9 cellular contexts compared by ENCODE assay signal in genomic region chr19:570814-571126, GRCh38. TPM values are rescaled to one million over a fixed set of nuclear protein-coding genes. Genes with fewer than 3 reads are reported as not detected.
DNase-seq lines count a peak whose midpoint lies in the region; ATAC-seq and TF ChIP-seq lines count a peak whose summit lies in the region.
"Not testable (repeated sequence)": the region's sequence is repeated elsewhere in the genome, so short reads cannot be mapped to it uniquely, and the experiment has no call there.
"Had no signal": no experiment of that assay in that cellular context is flagged by ENCODE, and none has a peak within 500 bp of the region (broad histone marks: within the 10 kb centered on the region; RNA-seq: fewer than 3 reads in every experiment).

No MANE protein-coding gene starts in this region.

- not testable (repeated sequence) for BruUV-seq in PC-3 (replicated peaks; lab: Mats Ljungman, UMichigan)

- not testable (repeated sequence) for H3K9me3 Mint-ChIP-seq in CD8-positive, alpha-beta T cell; activated naive CD4-positive, alpha-beta T cell treated with anti-CD3 and anti-CD28 coated beads, Interleukin-2, amount 50 U/mL, for 24 hours

- not testable (repeated sequence) for H2AK5ac ChIP-seq in mesendoderm (ENCODE audit: low read length)

- H3K9ac ChIP-seq in PC-3 (ENCODE audit: low read length), result peak overlapping the region; percentile 64
- peak overlapping the region; percentile 70 for H3K9ac ChIP-seq in mesendoderm (ENCODE audit: low read length)

- peak overlapping the region; percentile 86 for H3K4me2 ChIP-seq in PC-3 (ENCODE audit: low read length)
- H3K4me2 ChIP-seq in mesendoderm (ENCODE audit: low read length), result peak overlapping the region; percentile 97

- H3K27ac ChIP-seq in CD8-positive, alpha-beta T cell (ENCODE audit: low read depth, low read length), result peak overlapping the region; percentile 86
- H3K27ac ChIP-seq in PC-3 (ENCODE audit: low read length) (peak overlapping the region; percentile 44), esophagus muscularis mucosa (replicated peaks in 1 of 4) (peak overlapping the region in 3 of 4 donors; percentile 81 to 93 (median 92)), mesendoderm (ENCODE audit: low read depth, low read length) (peak overlapping the region; percentile 35), skin epidermis (peak overlapping the region in 19 of 21 experiments; percentile 48 to 98 (median 85))

- peaks cover 21% of the 10 kb centered on the region for H3K4me1 ChIP-seq in CD8-positive, alpha-beta T cell (ENCODE audit: insufficient read depth, low read length)
- H3K4me1 ChIP-seq in PC-3 (ENCODE audit: insufficient read depth, low read length); mesendoderm (ENCODE audit: control insufficient read depth, low read depth, low read length): not testable (repeated sequence)
- peaks cover 33 to 43% (median 41%) of the 10 kb centered on the region in 4 donors for H3K4me1 ChIP-seq in esophagus muscularis mucosa

- not testable (repeated sequence) for H3K36me3 Mint-ChIP-seq in CD8-positive, alpha-beta T cell; activated naive CD4-positive, alpha-beta T cell treated with anti-CD3 and anti-CD28 coated beads, Interleukin-2, amount 50 U/mL, for 24 hours

- H2BK5ac ChIP-seq in mesendoderm (ENCODE audit: low read length), result not testable (repeated sequence)

- H3K9me3 ChIP-seq in CD8-positive, alpha-beta T cell (ENCODE audit: low read length); PC-3 (ENCODE audit: low read length); esophagus muscularis mucosa: not testable (repeated sequence)

- intact Hi-C loops in CD8-positive, alpha-beta T cell (cut with DNase I, micrococcal nuclease), result loop anchor here in 1 of 2 experiments (1.0 kb wide), 1 partner anchor 26 kb away; the partner anchor contains the start of gene GZMM
- intact Hi-C loops in PC-3 (cut with micrococcal nuclease), result loop anchor here (10.0 kb wide), 1 partner anchor 64 kb away; the partner anchor contains the start of genes FGF22 and POLRMT
- intact Hi-C loops in esophagus muscularis mucosa (cut with DNase I), result not testable (repeated sequence)

- not testable (repeated sequence) for DNase-seq in CD8-positive, alpha-beta T cell; PC-3; esophagus muscularis mucosa (ENCODE audit: extremely low spot score); mesendoderm

- 18% methylated on average over 18 of the region's 19 CpGs for whole genome bisulfite sequencing in esophagus muscularis mucosa
- no CpG with 5 or more reads among the region's 19 CpGs for WGBS in mesendoderm (ENCODE audit: extremely low coverage, insufficient coverage, low lambda C conversion rate)

- H3F3A ChIP-seq in PC-3 (ENCODE audit: low read length, unreplicated experiment), result not testable (repeated sequence)

- H3K18ac ChIP-seq in mesendoderm (ENCODE audit: low read length), result not testable (repeated sequence)

- H3K4me3 Mint-ChIP-seq in CD8-positive, alpha-beta T cell, result peak overlapping the region; percentile 89
- H3K4me3 Mint-ChIP-seq in activated naive CD4-positive, alpha-beta T cell treated with anti-CD3 and anti-CD28 coated beads, Interleukin-2, amount 50 U/mL, for 24 hours, result peak overlapping the region; percentile 90

- peak overlapping the region; percentile 89 for H3K23ac ChIP-seq in mesendoderm (ENCODE audit: low read length)

- not testable (repeated sequence) for TF ChIP-seq EP300 in esophagus muscularis mucosa (IDR thresholded peaks at IDR 0.05)

- not testable (repeated sequence) for TF ChIP-seq CTCF in CD8-positive, alpha-beta T cell (IDR thresholded peaks at IDR 0.05); PC-3 (conservative IDR thresholded peaks at IDR 0.05; ENCODE audit: low read depth, low read length); esophagus muscularis mucosa (IDR thresholded peaks at IDR 0.05)

- H3K79me2 ChIP-seq in PC-3 (ENCODE audit: low read length), result peaks cover 33% of the 10 kb centered on the region
- H3K79me2 ChIP-seq in mesendoderm (ENCODE audit: control insufficient read depth, insufficient read depth, low read length), result peaks cover 30% of the 10 kb centered on the region

- peaks cover 23% of the 10 kb centered on the region for H4K20me1 ChIP-seq in PC-3 (ENCODE audit: low read length)

- peak overlapping the region; percentile 96 for H3K27ac Mint-ChIP-seq in CD8-positive, alpha-beta T cell
- peak overlapping the region; percentile 94 for H3K27ac Mint-ChIP-seq in activated naive CD4-positive, alpha-beta T cell treated with anti-CD3 and anti-CD28 coated beads, Interleukin-2, amount 50 U/mL, for 24 hours

- H3K4me1 Mint-ChIP-seq in CD8-positive, alpha-beta T cell (ENCODE audit: low read depth), result peaks cover 30% of the 10 kb centered on the region
- H3K4me1 Mint-ChIP-seq in activated naive CD4-positive, alpha-beta T cell treated with anti-CD3 and anti-CD28 coated beads, Interleukin-2, amount 50 U/mL, for 24 hours, result peaks cover 27% of the 10 kb centered on the region

- POLR2A ChIA-PET in CD8-positive, alpha-beta T cell (lab: Charles Lee); PC-3 (lab: Charles Lee; ENCODE audit: unreplicated experiment): not testable (repeated sequence)

- ATAC-seq in CD8-positive, alpha-beta T cell, result peak; percentile 24
- not testable (repeated sequence) for ATAC-seq in PC-3

- not testable (repeated sequence) for H4K8ac ChIP-seq in mesendoderm (ENCODE audit: low read depth, low read length)

- not testable (repeated sequence) for H3K36me3 ChIP-seq in CD8-positive, alpha-beta T cell (ENCODE audit: insufficient read depth, low read length); PC-3 (ENCODE audit: low read depth, low read length); esophagus muscularis mucosa; mesendoderm (ENCODE audit: control insufficient read depth, insufficient read depth, low read length)

- CTCF ChIA-PET in CD8-positive, alpha-beta T cell (lab: Charles Lee); PC-3 (lab: Charles Lee): not testable (repeated sequence)

- H2AFZ ChIP-seq in PC-3 (ENCODE audit: low read length), result peak overlapping the region; percentile 68

- TF ChIP-seq POLR2A in esophagus muscularis mucosa (IDR thresholded peaks at IDR 0.05; ENCODE audit: low read depth), result not testable (repeated sequence)

- not testable (repeated sequence) for H2BK120ac ChIP-seq in mesendoderm (ENCODE audit: low read depth, low read length)

- H3K27me3 Mint-ChIP-seq in CD8-positive, alpha-beta T cell (ENCODE audit: low read depth); activated naive CD4-positive, alpha-beta T cell treated with anti-CD3 and anti-CD28 coated beads, Interleukin-2, amount 50 U/mL, for 24 hours: not testable (repeated sequence)

- not testable (repeated sequence) for H3K79me1 ChIP-seq in mesendoderm (ENCODE audit: low read length)

- H2BK15ac ChIP-seq in mesendoderm (replicated peaks; ENCODE audit: low read depth), result not testable (repeated sequence)

- not testable (repeated sequence) for H3K9me2 ChIP-seq in PC-3 (replicated peaks; ENCODE audit: low read length)

- peak overlapping the region; percentile 92 for H3K56ac ChIP-seq in mesendoderm (ENCODE audit: low read length)

- H3K27me3 ChIP-seq in CD8-positive, alpha-beta T cell (ENCODE audit: insufficient read depth, low read length); PC-3 (ENCODE audit: low read length); esophagus muscularis mucosa; mesendoderm (ENCODE audit: insufficient read depth, low read length, poor library complexity): not testable (repeated sequence)

- H3K4me3 ChIP-seq in CD8-positive, alpha-beta T cell (ENCODE audit: low read depth, low read length), result peak overlapping the region; percentile 98
- H3K4me3 ChIP-seq in PC-3 (ENCODE audit: low read length) (peak overlapping the region; percentile 72), esophagus muscularis mucosa (peak overlapping the region; percentile 87 to 100 (median 96)), mesendoderm (ENCODE audit: low read length) (peak overlapping the region; percentile 48), skin epidermis (peak overlapping the region; percentile 11 to 99 (median 94))

- not testable (repeated sequence) for H3K4ac ChIP-seq in mesendoderm (ENCODE audit: low read depth, low read length)

- not testable (repeated sequence) for H4K5ac ChIP-seq in mesendoderm (ENCODE audit: low read length)

RNA-seq across cellular contexts. Expression of gene BSG, which starts 1.6 kb away (rescaled TPM):
- 10 to 100 TPM; 76.2 to 81.2 TPM for total RNA-seq in CD8-positive, alpha-beta T cell
- total RNA-seq in PC-3 (2014; rRNA removed), result 458 and 514 TPM in 2 replicates
- total RNA-seq in esophagus muscularis mucosa, result 100 to 1,000 TPM; 304 to 416 (median 362) TPM
- polyA plus RNA-seq in mesendoderm (2013, experiment 1 of 2), result 492 TPM
- polyA plus RNA-seq in mesendoderm (2013, experiment 2 of 2), result 502 TPM

RNA-seq across cellular contexts. Expression of gene HCN2, which starts 18.9 kb away (rescaled TPM):
- total RNA-seq in CD8-positive, alpha-beta T cell, result under 1 TPM; 0.67 to 0.84 TPM
- total RNA-seq in PC-3 (2014; rRNA removed), result 0.04 and 0.46 TPM in 2 replicates
- under 1 TPM; 0.19 to 0.50 (median 0.41) TPM for total RNA-seq in esophagus muscularis mucosa
- polyA plus RNA-seq in mesendoderm (2013, experiment 1 of 2), result 0.79 TPM
- 0.81 TPM for polyA plus RNA-seq in mesendoderm (2013, experiment 2 of 2)

RNA-seq across cellular contexts. Expression of gene GZMM, which starts 26.9 kb away (rescaled TPM):
- 100 to 1,000 TPM; 117 to 119 TPM for total RNA-seq in CD8-positive, alpha-beta T cell
- total RNA-seq in PC-3 (2014; rRNA removed) (0.35 TPM in 1 of 2 replicates, not detected in the other), esophagus muscularis mucosa (under 1 TPM in 2 of 4 donors, not detected in 2; 0.50 to 0.58 TPM)
- 0.13 TPM for polyA plus RNA-seq in mesendoderm (2013, experiment 1 of 2)
- polyA plus RNA-seq in mesendoderm (2013, experiment 2 of 2), result 0.25 TPM
- total RNA-seq: dermis microvascular lymphatic vessel endothelial cell, lung microvascular endothelial cell, SJCRH30 had no signal

RNA-seq across cellular contexts. Expression of gene CDC34, which starts 39.2 kb away (rescaled TPM):
- 10 to 100 TPM; 37.1 to 45.8 TPM for total RNA-seq in CD8-positive, alpha-beta T cell
- total RNA-seq in PC-3 (2014; rRNA removed) (119 and 152 TPM in 2 replicates), esophagus muscularis mucosa (100 to 1,000 TPM in 1 of 4 donors, 10 to 100 TPM in 3; 62.5 to 100 (median 76.2) TPM)
- 78.8 TPM for polyA plus RNA-seq in mesendoderm (2013, experiment 1 of 2)
- polyA plus RNA-seq in mesendoderm (2013, experiment 2 of 2), result 81.6 TPM

Comparison
In these comparisons a context has a peak if more than half of its experiments do, and no peak if none do; other contexts are left out.
1. H3K27ac ChIP-seq: peak in every context shown above with its lines; median percentile 92 in esophagus muscularis mucosa; 86 in CD8-positive, alpha-beta T cell; 85 in skin epidermis; 44 in PC-3; 35 in mesendoderm.
2. H3K4me3 ChIP-seq: peak in every context shown above with its lines; median percentile 98 in CD8-positive, alpha-beta T cell; 96 in esophagus muscularis mucosa; 94 in skin epidermis; 72 in PC-3; 48 in mesendoderm.
3. RNA of gene GZMM, which starts 26.9 kb away (total RNA-seq): 117 to 119 TPM in CD8-positive, alpha-beta T cell; 0.50 to 0.58 TPM in esophagus muscularis mucosa and 0.35 TPM in PC-3; every median in the first group is over 10 times any median in the second.